Comparison of ENCODE assay signal across 1 cellular context in the genomic region with DNA sequence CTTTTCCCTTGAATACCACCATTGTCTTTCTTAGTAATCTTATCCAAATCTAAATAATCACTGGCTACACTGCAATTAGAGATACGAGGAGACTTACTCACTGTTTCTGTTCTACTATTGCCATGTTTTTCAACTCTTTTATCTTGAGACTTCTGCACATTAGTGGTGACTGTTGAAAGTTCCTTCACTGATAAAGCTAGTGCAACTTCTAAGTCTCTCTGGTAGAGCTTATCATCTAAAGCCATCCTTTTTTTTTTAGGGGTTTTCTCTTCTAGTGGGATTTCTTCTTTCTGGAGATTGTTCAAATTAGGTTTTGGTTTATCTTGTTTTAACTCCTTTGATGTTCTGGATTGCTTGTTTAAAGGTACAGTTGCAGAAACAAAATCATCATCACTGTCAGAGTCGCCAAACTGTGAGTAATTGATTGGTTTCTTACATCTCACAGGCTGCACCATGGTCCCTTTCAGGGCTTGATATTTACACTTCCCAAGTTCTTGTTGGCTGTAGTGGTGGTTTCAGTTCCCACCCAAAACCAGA.
TF ChIP-seq lines count a peak whose summit lies in the region.

No MANE protein-coding gene starts in this region.

TF ChIP-seq in K562, 482 proteins besides CTCF, POLR2A, EP300 and RAD21 (continued from another document and continues in another):
- TF ChIP-seq, protein P1, sequence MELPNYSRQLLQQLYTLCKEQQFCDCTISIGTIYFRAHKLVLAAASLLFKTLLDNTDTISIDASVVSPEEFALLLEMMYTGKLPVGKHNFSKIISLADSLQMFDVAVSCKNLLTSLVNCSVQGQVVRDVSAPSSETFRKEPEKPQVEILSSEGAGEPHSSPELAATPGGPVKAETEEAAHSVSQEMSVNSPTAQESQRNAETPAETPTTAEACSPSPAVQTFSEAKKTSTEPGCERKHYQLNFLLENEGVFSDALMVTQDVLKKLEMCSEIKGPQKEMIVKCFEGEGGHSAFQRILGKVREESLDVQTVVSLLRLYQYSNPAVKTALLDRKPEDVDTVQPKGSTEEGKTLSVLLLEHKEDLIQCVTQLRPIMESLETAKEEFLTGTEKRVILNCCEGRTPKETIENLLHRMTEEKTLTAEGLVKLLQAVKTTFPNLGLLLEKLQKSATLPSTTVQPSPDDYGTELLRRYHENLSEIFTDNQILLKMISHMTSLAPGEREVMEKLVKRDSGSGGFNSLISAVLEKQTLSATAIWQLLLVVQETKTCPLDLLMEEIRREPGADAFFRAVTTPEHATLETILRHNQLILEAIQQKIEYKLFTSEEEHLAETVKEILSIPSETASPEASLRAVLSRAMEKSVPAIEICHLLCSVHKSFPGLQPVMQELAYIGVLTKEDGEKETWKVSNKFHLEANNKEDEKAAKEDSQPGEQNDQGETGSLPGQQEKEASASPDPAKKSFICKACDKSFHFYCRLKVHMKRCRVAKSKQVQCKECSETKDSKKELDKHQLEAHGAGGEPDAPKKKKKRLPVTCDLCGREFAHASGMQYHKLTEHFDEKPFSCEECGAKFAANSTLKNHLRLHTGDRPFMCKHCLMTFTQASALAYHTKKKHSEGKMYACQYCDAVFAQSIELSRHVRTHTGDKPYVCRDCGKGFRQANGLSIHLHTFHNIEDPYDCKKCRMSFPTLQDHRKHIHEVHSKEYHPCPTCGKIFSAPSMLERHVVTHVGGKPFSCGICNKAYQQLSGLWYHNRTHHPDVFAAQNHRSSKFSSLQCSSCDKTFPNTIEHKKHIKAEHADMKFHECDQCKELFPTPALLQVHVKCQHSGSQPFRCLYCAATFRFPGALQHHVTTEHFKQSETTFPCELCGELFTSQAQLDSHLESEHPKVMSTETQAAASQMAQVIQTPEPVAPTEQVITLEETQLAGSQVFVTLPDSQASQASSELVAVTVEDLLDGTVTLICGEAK (IDR thresholded peaks at IDR 0.05) = no peak
- TF ChIP-seq, protein P1 (CRISPR knock-in tag; IDR thresholded peaks at IDR 0.05) = no peak
- TF ChIP-seq PRMT5 (CRISPR knock-in tag; IDR thresholded peaks at IDR 0.05) = no peak
- no peak for TF ChIP-seq ZNF274 (IDR thresholded peaks at IDR 0.05; ENCODE audit: borderline replicate concordance, low read depth, low read length)
- TF ChIP-seq, protein P2, sequence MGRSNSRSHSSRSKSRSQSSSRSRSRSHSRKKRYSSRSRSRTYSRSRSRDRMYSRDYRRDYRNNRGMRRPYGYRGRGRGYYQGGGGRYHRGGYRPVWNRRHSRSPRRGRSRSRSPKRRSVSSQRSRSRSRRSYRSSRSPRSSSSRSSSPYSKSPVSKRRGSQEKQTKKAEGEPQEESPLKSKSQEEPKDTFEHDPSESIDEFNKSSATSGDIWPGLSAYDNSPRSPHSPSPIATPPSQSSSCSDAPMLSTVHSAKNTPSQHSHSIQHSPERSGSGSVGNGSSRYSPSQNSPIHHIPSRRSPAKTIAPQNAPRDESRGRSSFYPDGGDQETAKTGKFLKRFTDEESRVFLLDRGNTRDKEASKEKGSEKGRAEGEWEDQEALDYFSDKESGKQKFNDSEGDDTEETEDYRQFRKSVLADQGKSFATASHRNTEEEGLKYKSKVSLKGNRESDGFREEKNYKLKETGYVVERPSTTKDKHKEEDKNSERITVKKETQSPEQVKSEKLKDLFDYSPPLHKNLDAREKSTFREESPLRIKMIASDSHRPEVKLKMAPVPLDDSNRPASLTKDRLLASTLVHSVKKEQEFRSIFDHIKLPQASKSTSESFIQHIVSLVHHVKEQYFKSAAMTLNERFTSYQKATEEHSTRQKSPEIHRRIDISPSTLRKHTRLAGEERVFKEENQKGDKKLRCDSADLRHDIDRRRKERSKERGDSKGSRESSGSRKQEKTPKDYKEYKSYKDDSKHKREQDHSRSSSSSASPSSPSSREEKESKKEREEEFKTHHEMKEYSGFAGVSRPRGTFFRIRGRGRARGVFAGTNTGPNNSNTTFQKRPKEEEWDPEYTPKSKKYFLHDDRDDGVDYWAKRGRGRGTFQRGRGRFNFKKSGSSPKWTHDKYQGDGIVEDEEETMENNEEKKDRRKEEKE (IDR thresholded peaks at IDR 0.05; ENCODE audit: borderline replicate concordance in 1 of 2, control insufficient read depth in 1 of 2, low read depth in 2 of 2, low read length in 1 of 2) = no peak
- TF ChIP-seq RNF2 (IDR thresholded peaks at IDR 0.05) = peak; percentile 24; the same call in 1 of the 2 replicates
- TF ChIP-seq HNRNPUL1 (IDR thresholded peaks at IDR 0.05; ENCODE audit: low read length) = no peak
- TF ChIP-seq STAT5A (IDR thresholded peaks at IDR 0.05; ENCODE audit: borderline replicate concordance, low read length) = peak; percentile 73; the same call in 1 of the 2 replicates
- no peak for TF ChIP-seq ZNF507 (tag; conservative IDR thresholded peaks at IDR 0.05)
- peak; percentile 89 for TF ChIP-seq FOSL1 (tag; conservative IDR thresholded peaks at IDR 0.05)
- TF ChIP-seq, protein P3, sequence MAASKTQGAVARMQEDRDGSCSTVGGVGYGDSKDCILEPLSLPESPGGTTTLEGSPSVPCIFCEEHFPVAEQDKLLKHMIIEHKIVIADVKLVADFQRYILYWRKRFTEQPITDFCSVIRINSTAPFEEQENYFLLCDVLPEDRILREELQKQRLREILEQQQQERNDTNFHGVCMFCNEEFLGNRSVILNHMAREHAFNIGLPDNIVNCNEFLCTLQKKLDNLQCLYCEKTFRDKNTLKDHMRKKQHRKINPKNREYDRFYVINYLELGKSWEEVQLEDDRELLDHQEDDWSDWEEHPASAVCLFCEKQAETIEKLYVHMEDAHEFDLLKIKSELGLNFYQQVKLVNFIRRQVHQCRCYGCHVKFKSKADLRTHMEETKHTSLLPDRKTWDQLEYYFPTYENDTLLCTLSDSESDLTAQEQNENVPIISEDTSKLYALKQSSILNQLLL (CRISPR knock-in tag; IDR thresholded peaks at IDR 0.05; ENCODE audit: borderline replicate concordance) = no peak
- TF ChIP-seq CHCHD3 (CRISPR knock-in tag; IDR thresholded peaks at IDR 0.05) = no peak
- no peak for TF ChIP-seq POLR2AphosphoS2 (IDR thresholded peaks at IDR 0.05; ENCODE audit: low read length)
- no peak for TF ChIP-seq NR2F6 (CRISPR knock-in tag; IDR thresholded peaks at IDR 0.05)
- peak; percentile 52; the same call in 1 of the 2 replicates for TF ChIP-seq SMAD4 (CRISPR knock-in tag; conservative IDR thresholded peaks at IDR 0.05)
- TF ChIP-seq ZNF778 (CRISPR knock-in tag; IDR thresholded peaks at IDR 0.05) = no peak
- TF ChIP-seq RBFOX2 (IDR thresholded peaks at IDR 0.05; ENCODE audit: low read depth, low read length) = no peak
- TF ChIP-seq NCOA2 (IDR thresholded peaks at IDR 0.05; ENCODE audit: partially characterized antibody in 2 of 2) = peak; percentile 45 to 66
- no peak for TF ChIP-seq SMAD1 (IDR thresholded peaks at IDR 0.05; ENCODE audit: low read depth, low read length, partially characterized antibody)
- TF ChIP-seq, protein P4, sequence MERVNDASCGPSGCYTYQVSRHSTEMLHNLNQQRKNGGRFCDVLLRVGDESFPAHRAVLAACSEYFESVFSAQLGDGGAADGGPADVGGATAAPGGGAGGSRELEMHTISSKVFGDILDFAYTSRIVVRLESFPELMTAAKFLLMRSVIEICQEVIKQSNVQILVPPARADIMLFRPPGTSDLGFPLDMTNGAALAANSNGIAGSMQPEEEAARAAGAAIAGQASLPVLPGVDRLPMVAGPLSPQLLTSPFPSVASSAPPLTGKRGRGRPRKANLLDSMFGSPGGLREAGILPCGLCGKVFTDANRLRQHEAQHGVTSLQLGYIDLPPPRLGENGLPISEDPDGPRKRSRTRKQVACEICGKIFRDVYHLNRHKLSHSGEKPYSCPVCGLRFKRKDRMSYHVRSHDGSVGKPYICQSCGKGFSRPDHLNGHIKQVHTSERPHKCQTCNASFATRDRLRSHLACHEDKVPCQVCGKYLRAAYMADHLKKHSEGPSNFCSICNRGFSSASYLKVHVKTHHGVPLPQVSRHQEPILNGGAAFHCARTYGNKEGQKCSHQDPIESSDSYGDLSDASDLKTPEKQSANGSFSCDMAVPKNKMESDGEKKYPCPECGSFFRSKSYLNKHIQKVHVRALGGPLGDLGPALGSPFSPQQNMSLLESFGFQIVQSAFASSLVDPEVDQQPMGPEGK (CRISPR knock-in tag; IDR thresholded peaks at IDR 0.05; ENCODE audit: borderline replicate concordance) = no peak
- TF ChIP-seq ZNF668 (CRISPR knock-in tag; IDR thresholded peaks at IDR 0.05) = no peak
- TF ChIP-seq SMARCE1 (IDR thresholded peaks at IDR 0.05) = peak; percentile 88
- TF ChIP-seq FOXK2 (conservative IDR thresholded peaks at IDR 0.05 in 1 of 2, IDR thresholded peaks at IDR 0.05 in 1 of 2; ENCODE audit: low read depth in 2 of 2) = 0 out of 4 replicates have a peak, but pooled peaks of 1 of the 2 experiments have one; percentile 13
- TF ChIP-seq BRF1 (IDR thresholded peaks at IDR 0.05; ENCODE audit: borderline replicate concordance, extremely low read depth, insufficient read length) = no peak
- TF ChIP-seq ZNF384 (IDR thresholded peaks at IDR 0.05; ENCODE audit: low read depth, low read length) = peak; percentile 71
- TF ChIP-seq, protein P5, sequence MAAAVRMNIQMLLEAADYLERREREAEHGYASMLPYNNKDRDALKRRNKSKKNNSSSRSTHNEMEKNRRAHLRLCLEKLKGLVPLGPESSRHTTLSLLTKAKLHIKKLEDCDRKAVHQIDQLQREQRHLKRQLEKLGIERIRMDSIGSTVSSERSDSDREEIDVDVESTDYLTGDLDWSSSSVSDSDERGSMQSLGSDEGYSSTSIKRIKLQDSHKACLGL (CRISPR knock-in tag; IDR thresholded peaks at IDR 0.05; ENCODE audit: borderline replicate concordance, poor library complexity, severe bottlenecking) = no peak
- TF ChIP-seq KLF6 (CRISPR knock-in tag; IDR thresholded peaks at IDR 0.05; ENCODE audit: borderline replicate concordance) = no peak
- TF ChIP-seq ZNF133 (CRISPR knock-in tag; IDR thresholded peaks at IDR 0.05) = no peak
- TF ChIP-seq HDAC6 (IDR thresholded peaks at IDR 0.05; ENCODE audit: low read depth, low read length) = no peak
- no peak for TF ChIP-seq NR3C1 (CRISPR knock-in tag; IDR thresholded peaks at IDR 0.05)
- TF ChIP-seq, protein P6, sequence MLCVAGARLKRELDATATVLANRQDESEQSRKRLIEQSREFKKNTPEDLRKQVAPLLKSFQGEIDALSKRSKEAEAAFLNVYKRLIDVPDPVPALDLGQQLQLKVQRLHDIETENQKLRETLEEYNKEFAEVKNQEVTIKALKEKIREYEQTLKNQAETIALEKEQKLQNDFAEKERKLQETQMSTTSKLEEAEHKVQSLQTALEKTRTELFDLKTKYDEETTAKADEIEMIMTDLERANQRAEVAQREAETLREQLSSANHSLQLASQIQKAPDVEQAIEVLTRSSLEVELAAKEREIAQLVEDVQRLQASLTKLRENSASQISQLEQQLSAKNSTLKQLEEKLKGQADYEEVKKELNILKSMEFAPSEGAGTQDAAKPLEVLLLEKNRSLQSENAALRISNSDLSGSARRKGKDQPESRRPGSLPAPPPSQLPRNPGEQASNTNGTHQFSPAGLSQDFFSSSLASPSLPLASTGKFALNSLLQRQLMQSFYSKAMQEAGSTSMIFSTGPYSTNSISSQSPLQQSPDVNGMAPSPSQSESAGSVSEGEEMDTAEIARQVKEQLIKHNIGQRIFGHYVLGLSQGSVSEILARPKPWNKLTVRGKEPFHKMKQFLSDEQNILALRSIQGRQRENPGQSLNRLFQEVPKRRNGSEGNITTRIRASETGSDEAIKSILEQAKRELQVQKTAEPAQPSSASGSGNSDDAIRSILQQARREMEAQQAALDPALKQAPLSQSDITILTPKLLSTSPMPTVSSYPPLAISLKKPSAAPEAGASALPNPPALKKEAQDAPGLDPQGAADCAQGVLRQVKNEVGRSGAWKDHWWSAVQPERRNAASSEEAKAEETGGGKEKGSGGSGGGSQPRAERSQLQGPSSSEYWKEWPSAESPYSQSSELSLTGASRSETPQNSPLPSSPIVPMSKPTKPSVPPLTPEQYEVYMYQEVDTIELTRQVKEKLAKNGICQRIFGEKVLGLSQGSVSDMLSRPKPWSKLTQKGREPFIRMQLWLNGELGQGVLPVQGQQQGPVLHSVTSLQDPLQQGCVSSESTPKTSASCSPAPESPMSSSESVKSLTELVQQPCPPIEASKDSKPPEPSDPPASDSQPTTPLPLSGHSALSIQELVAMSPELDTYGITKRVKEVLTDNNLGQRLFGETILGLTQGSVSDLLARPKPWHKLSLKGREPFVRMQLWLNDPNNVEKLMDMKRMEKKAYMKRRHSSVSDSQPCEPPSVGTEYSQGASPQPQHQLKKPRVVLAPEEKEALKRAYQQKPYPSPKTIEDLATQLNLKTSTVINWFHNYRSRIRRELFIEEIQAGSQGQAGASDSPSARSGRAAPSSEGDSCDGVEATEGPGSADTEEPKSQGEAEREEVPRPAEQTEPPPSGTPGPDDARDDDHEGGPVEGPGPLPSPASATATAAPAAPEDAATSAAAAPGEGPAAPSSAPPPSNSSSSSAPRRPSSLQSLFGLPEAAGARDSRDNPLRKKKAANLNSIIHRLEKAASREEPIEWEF (CRISPR knock-in tag; IDR thresholded peaks at IDR 0.05) = no peak
- peak in 1 of 2 experiments; percentile 86; a peak in 2 of 4 replicates for TF ChIP-seq HDAC1 (IDR thresholded peaks at IDR 0.05)
- TF ChIP-seq, protein P7, sequence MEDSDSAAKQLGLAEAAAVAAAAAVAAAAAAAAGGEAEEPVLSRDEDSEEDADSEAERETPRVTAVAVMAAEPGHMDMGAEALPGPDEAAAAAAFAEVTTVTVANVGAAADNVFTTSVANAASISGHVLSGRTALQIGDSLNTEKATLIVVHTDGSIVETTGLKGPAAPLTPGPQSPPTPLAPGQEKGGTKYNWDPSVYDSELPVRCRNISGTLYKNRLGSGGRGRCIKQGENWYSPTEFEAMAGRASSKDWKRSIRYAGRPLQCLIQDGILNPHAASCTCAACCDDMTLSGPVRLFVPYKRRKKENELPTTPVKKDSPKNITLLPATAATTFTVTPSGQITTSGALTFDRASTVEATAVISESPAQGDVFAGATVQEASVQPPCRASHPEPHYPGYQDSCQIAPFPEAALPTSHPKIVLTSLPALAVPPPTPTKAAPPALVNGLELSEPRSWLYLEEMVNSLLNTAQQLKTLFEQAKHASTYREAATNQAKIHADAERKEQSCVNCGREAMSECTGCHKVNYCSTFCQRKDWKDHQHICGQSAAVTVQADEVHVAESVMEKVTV (CRISPR knock-in tag; IDR thresholded peaks at IDR 0.05) = no peak
- TF ChIP-seq ZEB2 (IDR thresholded peaks at IDR 0.05) = no peak
